8 cellular contexts compared by ENCODE assay signal in the genomic region with DNA sequence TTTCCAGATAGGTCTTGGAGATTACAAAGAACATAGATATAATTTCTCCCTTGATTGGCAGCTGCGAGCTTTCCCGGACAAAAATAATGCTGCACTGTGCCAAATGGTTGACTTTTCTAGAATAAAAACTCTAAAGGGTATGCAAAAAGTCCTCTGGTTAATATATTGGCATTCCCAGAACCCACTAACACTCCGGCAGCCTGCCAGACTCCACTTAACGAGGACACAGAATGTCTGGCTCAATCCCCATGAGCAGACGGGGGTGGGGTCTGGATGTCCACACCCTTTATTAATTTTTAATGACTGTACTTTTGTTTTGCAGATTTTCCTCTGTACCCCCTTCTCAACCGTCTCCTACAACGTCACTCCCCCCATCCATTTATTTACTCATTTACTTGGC. TPM values are rescaled to one million over a fixed set of nuclear protein-coding genes. Genes with fewer than 3 reads are reported as not detected.
A peak's percentile ranks its signal among the peaks of the same experiment; 100 is the strongest.
DNase-seq lines count a peak whose midpoint lies in the region; ATAC-seq, FAIRE-seq and TF ChIP-seq lines count a peak whose summit lies in the region.

No MANE protein-coding gene starts in this region.

- ATAC-seq in thoracic aorta (ENCODE audit: insufficient number of reproducible peaks, low FRiP score, low read depth) = no peak

- H3K4me1 ChIP-seq in thoracic aorta (ENCODE audit: control insufficient read depth in 1 of 2, low read depth in 2 of 2) = peaks cover 32 to 54% of the 10 kb centered on the region in 2 donors

- WGBS in adipose tissue, 3 donors = 14 to 33% (median 29%) methylated on average over 7 of the region's 7 CpGs

- no peak for TF ChIP-seq CTCF in thoracic aorta (IDR thresholded peaks at IDR 0.05)

- H3K36me3 ChIP-seq in MG63 = no peaks in the 10 kb centered on the region
- no peaks in the 10 kb centered on the region for H3K36me3 ChIP-seq in thoracic aorta

- DNase-seq in MG63 (peak; percentile 20), left kidney (ENCODE audit: low read depth, low spot score) (peak; percentile 61), thoracic aorta (ENCODE audit: low spot score) (no peak), RCC 7860 (ENCODE audit: low spot score) (no peak), DMS53 treated with DMSO at 0.1 percent for 48 hours (lab: John Stamatoyannopoulos, UW; ENCODE audit: unreplicated experiment) (no peak), foreskin melanocyte (no peak), DMS153 (lab: John Stamatoyannopoulos, UW) (no peak)

- peak overlapping the region; percentile 11 for H3K27ac ChIP-seq in adipose tissue (ENCODE audit: low read depth, low read length)
- peak overlapping the region; percentile 57 to 94 for H3K27ac ChIP-seq in thoracic aorta

- no peak overlapping the region for H3K4me3 ChIP-seq in MG63
- H3K4me3 ChIP-seq in thoracic aorta = peak overlapping the region; percentile 92

- no peak for FAIRE-seq in RCC 7860 (lab: Jason Lieb, UNC)

- H3K9me3 ChIP-seq in MG63 = no peaks in the 10 kb centered on the region
- no peaks in the 10 kb centered on the region for H3K9me3 ChIP-seq in thoracic aorta

- H3K27me3 ChIP-seq in MG63 (peaks cover 19% of the 10 kb centered on the region), thoracic aorta (replicated peaks; ENCODE audit: insufficient read depth) (no peaks in the 10 kb centered on the region)

RNA-seq across cellular contexts. Expression of gene LDLRAD4, which starts 3.3 kb away (rescaled TPM):
- 0.02 and 0.36 TPM in 2 replicates for total RNA-seq in MG63 (2014; rRNA removed; shearing (Covaris generic); ENCODE audit: low replicate concordance)
- polyA plus RNA-seq in adipose tissue = 1 to 10 TPM; 1.7 to 8.5 (median 3.7) TPM
- 100 to 1,000 TPM in 1 of 2 donors, 10 to 100 TPM in 1; 98.4 to 135 TPM for total RNA-seq in thoracic aorta

Comparison
In these comparisons a context has a peak if more than half of its experiments do, and no peak if none do; other contexts are left out.
1. DNase-seq: peak in MG63 (single experiment) and left kidney (single experiment); none in thoracic aorta (single experiment), RCC 7860 (single experiment), DMS53 treated with DMSO at 0.1 percent for 48 hours (single experiment), foreskin melanocyte (single experiment) and DMS153 (single experiment).
2. RNA of gene LDLRAD4, which starts 3.3 kb away (total RNA-seq): 98.4 to 135 TPM in thoracic aorta; 0.02 to 0.36 TPM in MG63; every median in the first group is over 10 times any median in the second.